Comparison of ENCODE assay signal across 8 cellular contexts in the genomic region with DNA sequence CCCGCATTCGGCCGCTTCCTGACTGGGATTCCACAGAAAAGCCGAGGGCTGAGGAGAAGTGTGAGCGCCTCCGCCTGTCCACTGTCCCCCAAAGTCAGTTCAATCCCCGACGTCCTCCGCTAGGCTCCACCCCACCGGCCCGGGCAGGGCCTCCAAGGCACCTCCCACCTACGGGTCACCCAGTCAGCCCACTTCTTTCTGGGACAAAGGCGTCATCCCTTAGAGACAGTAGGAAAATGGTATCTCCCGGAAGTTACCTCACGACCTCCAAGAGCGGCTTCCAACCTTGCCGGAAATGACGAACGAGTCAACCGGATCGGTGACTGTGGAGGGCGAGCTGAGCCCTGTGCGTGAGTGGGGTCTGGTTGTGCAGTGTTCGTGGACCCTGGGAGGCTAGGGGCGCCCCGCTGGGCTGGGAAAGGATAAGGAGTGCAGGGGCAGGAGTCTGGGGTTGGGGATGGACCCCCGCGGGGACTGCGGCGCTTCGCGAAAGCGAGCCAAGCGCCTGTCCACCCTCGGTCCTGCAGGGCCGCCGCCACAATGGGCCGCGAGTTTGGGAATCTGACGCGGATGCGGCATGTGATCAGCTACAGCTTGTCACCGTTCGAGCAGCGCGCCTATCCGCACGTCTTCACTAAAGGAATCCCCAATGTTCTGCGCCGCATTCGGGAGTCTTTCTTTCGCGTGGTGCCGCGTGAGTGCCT. TPM values are rescaled to one million over a fixed set of nuclear protein-coding genes. Genes with fewer than 3 reads are reported as not detected.
DNase-seq lines count a peak whose midpoint lies in the region; ATAC-seq and FAIRE-seq lines count a peak whose summit lies in the region.

A gene with protein sequence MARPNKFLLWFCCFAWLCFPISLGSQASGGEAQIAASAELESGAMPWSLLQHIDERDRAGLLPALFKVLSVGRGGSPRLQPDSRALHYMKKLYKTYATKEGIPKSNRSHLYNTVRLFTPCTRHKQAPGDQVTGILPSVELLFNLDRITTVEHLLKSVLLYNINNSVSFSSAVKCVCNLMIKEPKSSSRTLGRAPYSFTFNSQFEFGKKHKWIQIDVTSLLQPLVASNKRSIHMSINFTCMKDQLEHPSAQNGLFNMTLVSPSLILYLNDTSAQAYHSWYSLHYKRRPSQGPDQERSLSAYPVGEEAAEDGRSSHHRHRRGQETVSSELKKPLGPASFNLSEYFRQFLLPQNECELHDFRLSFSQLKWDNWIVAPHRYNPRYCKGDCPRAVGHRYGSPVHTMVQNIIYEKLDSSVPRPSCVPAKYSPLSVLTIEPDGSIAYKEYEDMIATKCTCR (minus strand): TSS at position 128 of the 704 bp plus-strand sequence. CDS start 1,936 bp downstream, outside the sequence.
A gene (plus strand): TSS at position 301 of the 704 bp plus-strand sequence. CDS start 240 bp downstream, at position 541.

- peaks cover 18% of the 10 kb centered on the region; the same call in 1 of the 2 replicates for H3K36me3 ChIP-seq in Karpas-422 (ENCODE audit: insufficient read depth, low read length)

- peak within 1 kb of the TSS; percentile 87 for H3K4me3 ChIP-seq in Karpas-422 (ENCODE audit: low read length)

- H2AFZ ChIP-seq in Karpas-422 (ENCODE audit: low read length) = peak within 1 kb of the TSS; percentile 58; the same call in 1 of the 2 replicates

- peak within 1 kb of the TSS; percentile 97 to 100 (median 100) for H3K27ac Mint-ChIP-seq in naive B cell
- peak within 1 kb of the TSS; percentile 95 for H3K27ac Mint-ChIP-seq in stimulated activated memory B cell treated with anti-CD40 and anti-IgM and Interleukin-4, amounts not matched to agents 10 μg/mL and 1 μg/mL and 100 μg/mL, for 72 hours

- no peaks in the 10 kb centered on the region for H3K27me3 Mint-ChIP-seq in naive B cell
- no peaks in the 10 kb centered on the region for H3K27me3 Mint-ChIP-seq in stimulated activated memory B cell treated with anti-CD40 and anti-IgM and Interleukin-4, amounts not matched to agents 10 μg/mL and 1 μg/mL and 100 μg/mL, for 72 hours

- H3K79me2 ChIP-seq in Karpas-422 (ENCODE audit: low read length) = peaks cover 25% of the 10 kb centered on the region

- peak; percentile 97 for ATAC-seq in GM21825 (IDR thresholded peaks at IDR 0.05; ENCODE audit: unreplicated experiment)
- ATAC-seq in naive B cell (ENCODE audit: low read depth in 2 of 2) = peak; percentile 95 to 97
- ATAC-seq in stimulated activated memory B cell treated with anti-CD40 and anti-IgM and Interleukin-4, amounts not matched to agents 10 μg/mL and 1 μg/mL and 100 μg/mL, for 72 hours = peak; percentile 100

- no peaks in the 10 kb centered on the region for H4K20me1 ChIP-seq in Karpas-422 (ENCODE audit: insufficient read depth, low read depth, low read length)

- H3K9me3 Mint-ChIP-seq in naive B cell = no peaks in the 10 kb centered on the region
- H3K9me3 Mint-ChIP-seq in stimulated activated memory B cell treated with anti-CD40 and anti-IgM and Interleukin-4, amounts not matched to agents 10 μg/mL and 1 μg/mL and 100 μg/mL, for 72 hours = no peaks in the 10 kb centered on the region

- H3K9me2 ChIP-seq in Karpas-422 (replicated peaks; ENCODE audit: insufficient read depth, low read length) = no peaks in the 10 kb centered on the region

- H3K9me3 ChIP-seq in Karpas-422 (ENCODE audit: low read length) = no peaks in the 10 kb centered on the region

- no peaks in the 10 kb centered on the region for H3K36me3 Mint-ChIP-seq in naive B cell
- peaks cover 5% of the 10 kb centered on the region for H3K36me3 Mint-ChIP-seq in stimulated activated memory B cell treated with anti-CD40 and anti-IgM and Interleukin-4, amounts not matched to agents 10 μg/mL and 1 μg/mL and 100 μg/mL, for 72 hours

- peak within 1 kb of the TSS; percentile 88 for H3K9ac ChIP-seq in Karpas-422 (ENCODE audit: low read length)

- peak; percentile 99 for DNase-seq in Daoy (ENCODE audit: low read depth)
- DNase-seq in Karpas-422 = peak; percentile 99
- DNase-seq in RCC 7860 (ENCODE audit: low spot score) = peak; percentile 97
- peak; percentile 71 to 84 for DNase-seq in activated T-helper 1 cell treated with anti-CD3 and anti-CD28 coated beads, Interleukin-2, amount 50 U/mL, for 16 hours (ENCODE audit: low read depth in 1 of 2, low spot score in 1 of 2)
- peak; percentile 100 for DNase-seq in fibroblast of gingiva (ENCODE audit: low read depth)
- DNase-seq in naive B cell = peak; percentile 94

- peaks cover 21% of the 10 kb centered on the region for H3K4me1 ChIP-seq in Karpas-422 (ENCODE audit: low read length)

- no peaks in the 10 kb centered on the region for H3K27me3 ChIP-seq in Karpas-422 (ENCODE audit: low read length)

- FAIRE-seq in RCC 7860 (lab: Jason Lieb, UNC) = peak; percentile 86

- H3K4me2 ChIP-seq in Karpas-422 (ENCODE audit: low read depth, low read length, poor library complexity, severe bottlenecking) = peak within 1 kb of the TSS; percentile 86

- H3K4me1 Mint-ChIP-seq in naive B cell = peaks cover 22 to 32% (median 25%) of the 10 kb centered on the region in 3 donors
- H3K4me1 Mint-ChIP-seq in stimulated activated memory B cell treated with anti-CD40 and anti-IgM and Interleukin-4, amounts not matched to agents 10 μg/mL and 1 μg/mL and 100 μg/mL, for 72 hours = peaks cover 23% of the 10 kb centered on the region

- H3K4me3 Mint-ChIP-seq in naive B cell = peak within 1 kb of the TSS; percentile 96 to 100 (median 99)
- H3K4me3 Mint-ChIP-seq in stimulated activated memory B cell treated with anti-CD40 and anti-IgM and Interleukin-4, amounts not matched to agents 10 μg/mL and 1 μg/mL and 100 μg/mL, for 72 hours = peak within 1 kb of the TSS; percentile 96

- peak within 1 kb of the TSS; percentile 4; the same call in 1 of the 2 replicates for H3K27ac ChIP-seq in Karpas-422 (ENCODE audit: low read length)

RNA-seq across cellular contexts. Expression of the first gene that starts in this region (rescaled TPM):
- total RNA-seq in Daoy (2014; rRNA removed; shearing (Covaris generic)) = 0.17 TPM in 1 of 2 replicates, not detected in the other
- total RNA-seq in Karpas-422 (2014; rRNA removed; shearing (Covaris generic); ENCODE audit: low replicate concordance) = 1.2 and 1.5 TPM in 2 replicates
- polyA plus RNA-seq in naive B cell (ENCODE audit: low read depth in 6 of 6) = under 1 TPM in 2 of 6 donors, not detected in 4; 0.14 to 0.45 TPM

RNA-seq across cellular contexts. Expression of the second gene that starts in this region (rescaled TPM):
- 287 and 294 TPM in 2 replicates for total RNA-seq in Daoy (2014; rRNA removed; shearing (Covaris generic))
- 179 and 182 TPM in 2 replicates for total RNA-seq in Karpas-422 (2014; rRNA removed; shearing (Covaris generic); ENCODE audit: low replicate concordance)
- polyA plus RNA-seq in naive B cell (ENCODE audit: low read depth in 6 of 6) = 100 to 1,000 TPM; 413 to 500 (median 433) TPM

Comparison
In these comparisons a context has a peak if more than half of its experiments do, and no peak if none do; other contexts are left out.
1. Peak in every context shown above with its lines: DNase-seq, ATAC-seq, H3K4me3 ChIP-seq and H3K27ac ChIP-seq.